ENCODE assay signal across 17 cellular contexts in genomic region chr12:51760231-51760630, GRCh38.
"Had no signal": no experiment of that assay in that cellular context is flagged by ENCODE, and none has a peak within 500 bp of the region (broad histone marks: within the 10 kb centered on the region; RNA-seq: fewer than 3 reads in every experiment).

No MANE protein-coding gene starts in this region.

- H3K27ac ChIP-seq: heart left ventricle, ovary, upper lobe of left lung, uterus had no signal

- ATAC-seq: heart left ventricle; left colon; naive thymus-derived CD4-positive, alpha-beta T cell; right cardiac atrium had no signal

- H3K36me3 ChIP-seq: heart left ventricle, ovary, upper lobe of left lung, uterus had no signal

- FAIRE-seq: endothelial cell of umbilical vein, frontal cortex had no signal

- H3K27me3 ChIP-seq: heart left ventricle, ovary, upper lobe of left lung, uterus had no signal

- H3K4me3 ChIP-seq: heart left ventricle, ovary, smooth muscle cell, upper lobe of left lung, uterus had no signal

- H3K4me1 ChIP-seq: heart left ventricle, upper lobe of left lung, uterus had no signal

- DNase-seq: cerebellar nuclear complex; endodermal cell; heart left ventricle; immature natural killer cell; kidney; left colon; naive thymus-derived CD4-positive, alpha-beta T cell; nucleus accumbens; ovary; right cardiac atrium; stimulated activated CD4-positive, alpha-beta T cell treated with anti-CD3 and anti-CD28 coated beads, Interleukin-2, amount 100 ng/mL, for 48 hours; stimulated activated naive CD4-positive, alpha-beta T cell treated with Interleukin-2 at 50 U/mL for 16 hours; upper lobe of left lung; uterus had no signal

- H3K9me3 ChIP-seq: heart left ventricle, ovary, upper lobe of left lung, uterus had no signal

- H3K4me2 ChIP-seq: smooth muscle cell had no signal
